In the genomic region with DNA sequence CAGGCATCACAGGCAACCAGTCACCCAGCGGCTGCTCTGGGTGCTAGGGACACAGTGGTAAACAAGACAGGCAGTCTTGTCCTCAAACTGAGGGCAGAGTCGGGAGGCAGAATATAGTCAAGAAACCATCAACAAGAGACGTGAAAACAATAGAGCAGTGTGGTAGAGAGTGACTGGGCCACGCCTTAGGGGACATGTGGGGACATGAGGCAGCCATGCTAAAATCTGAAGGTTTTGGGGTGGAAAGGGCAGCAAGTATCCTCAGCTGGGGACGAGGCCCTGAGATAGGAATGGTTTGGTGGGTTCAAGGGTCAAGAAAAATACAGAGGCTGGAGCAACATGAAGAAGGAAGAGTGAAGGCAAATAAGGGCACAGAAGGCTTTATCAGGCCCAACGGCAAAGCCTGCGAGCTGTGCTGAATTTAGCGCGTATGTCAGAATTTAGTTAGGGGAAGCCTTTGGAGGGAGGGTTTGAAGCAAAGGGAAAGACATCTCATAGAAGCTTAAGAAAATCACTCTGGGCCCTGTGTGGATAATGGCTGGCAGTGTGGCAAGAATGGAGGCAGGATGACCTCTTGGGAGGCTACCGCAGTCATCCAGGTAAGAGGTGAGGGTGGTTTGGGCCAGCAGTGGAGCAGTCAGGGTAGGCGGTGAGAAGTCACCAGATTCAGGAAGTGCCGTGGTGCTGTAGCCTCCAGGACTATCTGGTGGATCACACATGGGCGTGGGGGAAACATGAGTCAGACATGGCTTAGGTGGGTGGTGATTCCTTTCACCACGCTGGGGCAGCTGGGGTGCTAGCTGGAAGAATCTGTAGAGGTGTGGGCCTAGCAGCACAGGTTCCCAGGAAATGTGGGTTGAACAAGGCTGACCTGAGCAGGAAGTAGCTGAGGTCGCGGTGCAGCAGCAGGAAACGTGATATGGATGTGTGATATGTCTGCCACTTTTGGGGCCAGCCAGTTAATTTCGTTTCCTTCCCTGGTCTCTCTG, we compare ENCODE assay signal across 8 cellular contexts. TPM values are rescaled to one million over a fixed set of nuclear protein-coding genes. Genes with fewer than 3 reads are reported as not detected.
DNase-seq lines count a peak whose midpoint lies in the region; ATAC-seq, FAIRE-seq and TF ChIP-seq lines count a peak whose summit lies in the region.

No MANE protein-coding gene starts in this region.

- no peaks in the 10 kb centered on the region; the same call in 1 of the 2 replicates for H3K27me3 Mint-ChIP-seq in WTC11 (ENCODE audit: low read depth)

- no peaks in the 10 kb centered on the region for H3K36me3 Mint-ChIP-seq in WTC11

- no peaks in the 10 kb centered on the region for H3K27me3 ChIP-seq in muscle layer of duodenum (ENCODE audit: low read depth, low read length)

- H3K27ac ChIP-seq in muscle layer of duodenum (ENCODE audit: low read length) = peak overlapping the region; percentile 32
- H3K27ac ChIP-seq in kidney (ENCODE audit: low read depth in 2 of 2, low read length in 2 of 2) = no peak overlapping the region

- H3K4me3 Mint-ChIP-seq in WTC11 = no peak overlapping the region

- POLR2A ChIA-PET in WTC11 (lab: Charles Lee) = no interaction called here

- H3K4me3 ChIP-seq in cardiac fibroblast (replicated peaks in 1 of 2; ENCODE audit: low read depth in 2 of 2, low read length in 2 of 2) = no peak overlapping the region
- peak overlapping the region in 1 of 2 donors; percentile 27 for H3K4me3 ChIP-seq in muscle layer of duodenum (ENCODE audit: low read depth in 1 of 2, low read length in 2 of 2)
- H3K4me3 ChIP-seq in kidney (ENCODE audit: low read length in 2 of 2) = peak overlapping the region in 1 of 2 donors; percentile 14

- no peaks in the 10 kb centered on the region for H3K9me3 ChIP-seq in muscle layer of duodenum (ENCODE audit: control insufficient read depth in 1 of 2, low read length in 2 of 2)
- H3K9me3 ChIP-seq in kidney (ENCODE audit: control insufficient read depth in 1 of 2, low read length in 2 of 2) = no peaks in the 10 kb centered on the region

- TF ChIP-seq CTCF in WTC11 (IDR thresholded peaks at IDR 0.05) (no peak), cardiac fibroblast (IDR thresholded peaks at IDR 0.05; ENCODE audit: low read depth, low read length) (no peak), kidney (IDR thresholded peaks at IDR 0.05; ENCODE audit: borderline replicate concordance, extremely low read depth, insufficient read depth) (no peak)

- ATAC-seq in GM19463 (IDR thresholded peaks at IDR 0.05; ENCODE audit: unreplicated experiment) (peak; percentile 31), HG03558 (IDR thresholded peaks at IDR 0.05; ENCODE audit: extremely low read depth, unreplicated experiment) (peak; percentile 22), WTC11 (no peak)
- ATAC-seq in stimulated activated naive CD8-positive, alpha-beta T cell treated with anti-CD3 and anti-CD28 coated beads, Interleukin-15, Interleukin-2, amounts not matched to agents 100 U/mL and 50 U/mL, for 24 hours = peak; percentile 55

- no peaks in the 10 kb centered on the region for H3K4me1 ChIP-seq in muscle layer of duodenum (ENCODE audit: control insufficient read depth in 1 of 2, insufficient read depth in 2 of 2, low read length in 2 of 2)
- peaks cover 0 to 4% of the 10 kb centered on the region in 2 donors for H3K4me1 ChIP-seq in kidney (ENCODE audit: control insufficient read depth in 1 of 2, insufficient read depth in 1 of 2, low read depth in 1 of 2, low read length in 2 of 2)

- intact Hi-C loops in kidney (cut with DNase I) = no loop called here

- peak overlapping the region; percentile 27; the same call in 1 of the 2 replicates for H3K27ac Mint-ChIP-seq in WTC11

- CTCF ChIA-PET in WTC11 (lab: Charles Lee) = interaction anchor here (2.5 kb wide), 1 partner anchor 40 kb away, joined by 9 read pairs; no protein-coding TSS in a partner anchor

- DNase-seq in WTC11 (ENCODE audit: low spot score) (no peak), cardiac fibroblast (ENCODE audit: low read depth in 2 of 2) (peak; percentile 39 to 55), kidney (no peak), NCI-H1930 (lab: John Stamatoyannopoulos, UW) (no peak)
- peak; percentile 87 for DNase-seq in stimulated activated naive CD8-positive, alpha-beta T cell treated with anti-CD3 and anti-CD28 coated beads, Interleukin-15, Interleukin-2, amounts not matched to agents 100 U/mL and 50 U/mL, for 24 hours

- H3K9me3 Mint-ChIP-seq in WTC11 = no peaks in the 10 kb centered on the region

- peaks cover 15% of the 10 kb centered on the region for H3K4me1 Mint-ChIP-seq in WTC11

- no peak overlapping the region for H3K9ac ChIP-seq in kidney (ENCODE audit: low read length in 2 of 2)

- H3K36me3 ChIP-seq in muscle layer of duodenum (ENCODE audit: control insufficient read depth in 1 of 2, insufficient read depth in 2 of 2, low read length in 2 of 2) (no peaks in the 10 kb centered on the region), kidney (ENCODE audit: control insufficient read depth in 1 of 2, insufficient read depth in 2 of 2, low read length in 2 of 2) (no peaks in the 10 kb centered on the region)

- no peak for FAIRE-seq in kidney (lab: Jason Lieb, UNC)

TF ChIP-seq in WTC11, 78 proteins besides CTCF, POLR2A, EP300 and RAD21 (continues in another document):
- TF ChIP-seq, protein P1, sequence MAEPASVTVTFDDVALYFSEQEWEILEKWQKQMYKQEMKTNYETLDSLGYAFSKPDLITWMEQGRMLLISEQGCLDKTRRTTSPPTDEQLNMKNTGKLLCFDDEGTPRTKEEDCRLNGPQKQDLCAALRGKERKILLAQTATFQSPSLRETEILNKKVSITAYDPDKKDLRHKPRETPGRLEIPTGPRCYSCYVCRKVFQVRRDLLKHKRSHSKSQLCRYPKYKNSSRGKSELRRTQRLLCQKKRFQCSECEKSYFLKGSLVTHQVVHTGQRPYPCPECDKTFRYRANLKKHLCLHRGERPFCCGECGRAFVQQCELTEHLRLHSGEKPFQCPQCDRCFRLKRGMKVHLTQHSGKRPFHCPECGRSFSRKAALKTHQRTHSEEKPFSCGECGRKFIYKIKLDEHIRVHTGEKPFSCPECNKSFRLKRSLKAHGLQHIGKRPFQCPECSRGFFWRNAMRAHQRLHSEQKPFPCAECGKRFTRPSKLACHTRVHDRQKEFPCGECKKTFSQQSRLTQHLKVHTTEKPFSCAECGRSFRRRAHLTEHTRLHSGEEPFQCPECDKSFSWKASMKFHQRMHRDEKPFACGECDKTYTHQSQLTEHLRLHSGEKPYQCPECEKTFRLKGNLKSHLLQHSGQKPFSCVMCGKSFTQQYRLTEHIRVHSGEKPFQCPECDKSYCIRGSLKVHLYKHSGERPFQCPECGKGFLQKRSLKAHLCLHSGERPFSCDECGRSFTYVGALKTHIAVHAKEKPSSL (CRISPR knock-in tag; conservative IDR thresholded peaks at IDR 0.05) = no peak
- TF ChIP-seq GRHL2 (CRISPR knock-in tag; IDR thresholded peaks at IDR 0.05; ENCODE audit: insufficient replicate concordance, severe bottlenecking) (no peak), TEAD4 (CRISPR knock-in tag; IDR thresholded peaks at IDR 0.05) (no peak), ATF1 (CRISPR knock-in tag; IDR thresholded peaks at IDR 0.05) (no peak), ZNF232 (CRISPR knock-in tag; IDR thresholded peaks at IDR 0.05) (no peak), SP1 (CRISPR knock-in tag; conservative IDR thresholded peaks at IDR 0.05) (no peak)
- TF ChIP-seq, protein P2, sequence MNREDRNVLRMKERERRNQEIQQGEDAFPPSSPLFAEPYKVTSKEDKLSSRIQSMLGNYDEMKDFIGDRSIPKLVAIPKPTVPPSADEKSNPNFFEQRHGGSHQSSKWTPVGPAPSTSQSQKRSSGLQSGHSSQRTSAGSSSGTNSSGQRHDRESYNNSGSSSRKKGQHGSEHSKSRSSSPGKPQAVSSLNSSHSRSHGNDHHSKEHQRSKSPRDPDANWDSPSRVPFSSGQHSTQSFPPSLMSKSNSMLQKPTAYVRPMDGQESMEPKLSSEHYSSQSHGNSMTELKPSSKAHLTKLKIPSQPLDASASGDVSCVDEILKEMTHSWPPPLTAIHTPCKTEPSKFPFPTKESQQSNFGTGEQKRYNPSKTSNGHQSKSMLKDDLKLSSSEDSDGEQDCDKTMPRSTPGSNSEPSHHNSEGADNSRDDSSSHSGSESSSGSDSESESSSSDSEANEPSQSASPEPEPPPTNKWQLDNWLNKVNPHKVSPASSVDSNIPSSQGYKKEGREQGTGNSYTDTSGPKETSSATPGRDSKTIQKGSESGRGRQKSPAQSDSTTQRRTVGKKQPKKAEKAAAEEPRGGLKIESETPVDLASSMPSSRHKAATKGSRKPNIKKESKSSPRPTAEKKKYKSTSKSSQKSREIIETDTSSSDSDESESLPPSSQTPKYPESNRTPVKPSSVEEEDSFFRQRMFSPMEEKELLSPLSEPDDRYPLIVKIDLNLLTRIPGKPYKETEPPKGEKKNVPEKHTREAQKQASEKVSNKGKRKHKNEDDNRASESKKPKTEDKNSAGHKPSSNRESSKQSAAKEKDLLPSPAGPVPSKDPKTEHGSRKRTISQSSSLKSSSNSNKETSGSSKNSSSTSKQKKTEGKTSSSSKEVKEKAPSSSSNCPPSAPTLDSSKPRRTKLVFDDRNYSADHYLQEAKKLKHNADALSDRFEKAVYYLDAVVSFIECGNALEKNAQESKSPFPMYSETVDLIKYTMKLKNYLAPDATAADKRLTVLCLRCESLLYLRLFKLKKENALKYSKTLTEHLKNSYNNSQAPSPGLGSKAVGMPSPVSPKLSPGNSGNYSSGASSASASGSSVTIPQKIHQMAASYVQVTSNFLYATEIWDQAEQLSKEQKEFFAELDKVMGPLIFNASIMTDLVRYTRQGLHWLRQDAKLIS (CRISPR knock-in tag; IDR thresholded peaks at IDR 0.05; ENCODE audit: borderline replicate concordance) = no peak
- TF ChIP-seq, protein P3, sequence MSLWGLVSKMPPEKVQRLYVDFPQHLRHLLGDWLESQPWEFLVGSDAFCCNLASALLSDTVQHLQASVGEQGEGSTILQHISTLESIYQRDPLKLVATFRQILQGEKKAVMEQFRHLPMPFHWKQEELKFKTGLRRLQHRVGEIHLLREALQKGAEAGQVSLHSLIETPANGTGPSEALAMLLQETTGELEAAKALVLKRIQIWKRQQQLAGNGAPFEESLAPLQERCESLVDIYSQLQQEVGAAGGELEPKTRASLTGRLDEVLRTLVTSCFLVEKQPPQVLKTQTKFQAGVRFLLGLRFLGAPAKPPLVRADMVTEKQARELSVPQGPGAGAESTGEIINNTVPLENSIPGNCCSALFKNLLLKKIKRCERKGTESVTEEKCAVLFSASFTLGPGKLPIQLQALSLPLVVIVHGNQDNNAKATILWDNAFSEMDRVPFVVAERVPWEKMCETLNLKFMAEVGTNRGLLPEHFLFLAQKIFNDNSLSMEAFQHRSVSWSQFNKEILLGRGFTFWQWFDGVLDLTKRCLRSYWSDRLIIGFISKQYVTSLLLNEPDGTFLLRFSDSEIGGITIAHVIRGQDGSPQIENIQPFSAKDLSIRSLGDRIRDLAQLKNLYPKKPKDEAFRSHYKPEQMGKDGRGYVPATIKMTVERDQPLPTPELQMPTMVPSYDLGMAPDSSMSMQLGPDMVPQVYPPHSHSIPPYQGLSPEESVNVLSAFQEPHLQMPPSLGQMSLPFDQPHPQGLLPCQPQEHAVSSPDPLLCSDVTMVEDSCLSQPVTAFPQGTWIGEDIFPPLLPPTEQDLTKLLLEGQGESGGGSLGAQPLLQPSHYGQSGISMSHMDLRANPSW (CRISPR knock-in tag; conservative IDR thresholded peaks at IDR 0.05; ENCODE audit: low read depth) = no peak

RNA-seq across cellular contexts. Expression of a gene that starts 3.0 kb away (rescaled TPM):
- total RNA-seq in WTC11 (2021) = 60.8 to 62.3 TPM (median 61.5 TPM) in 3 replicates
- 84.1 TPM for total RNA-seq in kidney
- 54.8 TPM for polyA plus RNA-seq in kidney (ENCODE audit: insufficient read depth, low read depth, low replicate concordance)

Comparison
In these comparisons a context has a peak if more than half of its experiments do, and no peak if none do; other contexts are left out.
1. DNase-seq: peak in cardiac fibroblast (2 of 2) and stimulated activated naive CD8-positive, alpha-beta T cell treated with anti-CD3 and anti-CD28 coated beads, Interleukin-15, Interleukin-2, amounts not matched to agents 100 U/mL and 50 U/mL, for 24 hours (single experiment); none in WTC11 (single experiment), kidney (single experiment) and NCI-H1930 (0 of 2).